19 cellular contexts compared by ENCODE assay signal in genomic region chr11:23674866-23675265, GRCh38.
"Had no signal": no experiment of that assay in that cellular context is flagged by ENCODE, and none has a peak within 500 bp of the region (broad histone marks: within the 10 kb centered on the region; RNA-seq: fewer than 3 reads in every experiment).

No MANE protein-coding gene starts in this region.

- ATAC-seq: HepG2 had no signal

- H3K36me3 ChIP-seq: MG63 had no signal

- H3K27me3 ChIP-seq: MG63 had no signal

- H3K4me3 ChIP-seq: MG63 had no signal

- H3K27ac ChIP-seq: RWPE1 had no signal

- H3K9me3 ChIP-seq: MG63 had no signal

- DNase-seq: IMR-90, Karpas-422, KG1, MG63, NCI-H1092, NCI-H1105 treated with DMSO at 0.1 percent for 48 hours, NCI-H1417 treated with DMSO at 0.1 percent for 48 hours, NCI-H146, NCI-H1694 treated with DMSO at 0.1 percent for 48 hours, NCI-H1930, NCI-H2081, NCI-H2107, NCI-H2227 treated with DMSO at 0.1 percent for 48 hours, NCI-H524, NCI-H526 treated with DMSO at 0.1 percent for 48 hours, NCI-H748 treated with DMSO at 0.1 percent for 48 hours, SHP77 had no signal
